In the genomic region with DNA sequence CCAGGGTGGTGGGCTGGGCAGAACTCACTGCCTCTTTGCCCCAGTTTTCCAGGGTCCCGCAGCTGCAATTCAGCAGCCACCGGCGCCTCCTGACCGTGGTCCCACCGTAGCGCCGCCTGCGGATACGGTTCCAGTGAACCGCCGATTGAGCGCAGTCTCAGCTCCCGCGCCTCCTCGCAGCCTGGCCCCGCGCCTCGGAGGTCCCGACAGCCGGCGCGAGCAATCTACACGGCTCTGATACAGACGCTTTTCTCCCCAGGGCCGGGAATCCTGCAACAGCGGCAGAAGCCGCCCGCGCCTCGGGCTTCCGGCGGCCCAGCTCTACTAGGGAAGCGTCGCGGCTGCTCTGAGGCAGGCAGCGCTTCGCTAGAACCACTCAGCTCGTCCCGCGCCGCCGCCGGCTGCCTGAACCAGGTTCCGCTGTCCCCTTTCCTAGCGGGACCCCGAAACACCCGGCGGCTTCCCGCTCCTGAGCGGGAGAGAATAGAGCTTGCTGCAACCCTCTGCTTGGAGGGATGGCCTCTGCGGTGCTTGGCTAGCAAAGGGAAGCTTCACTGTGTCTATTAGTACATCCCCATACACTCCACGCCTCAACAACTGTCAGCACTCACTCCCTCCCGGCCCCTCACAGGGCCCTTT, we compare ENCODE assay signal across 8 cellular contexts.
DNase-seq lines count a peak whose midpoint lies in the region; ATAC-seq lines count a peak whose summit lies in the region.

No MANE protein-coding gene starts in this region.

- peak; percentile 71 for DNase-seq in activated effector memory CD4-positive, alpha-beta T cell treated with anti-CD3 and anti-CD28 coated beads, Interleukin-2, amount 50 U/mL, for 16 hours
- DNase-seq in activated effector memory CD4-positive, alpha-beta T cell treated with Interleukin-2 at 50 U/mL for 16 hours: no peak
- DNase-seq in adipocyte (ENCODE audit: low read depth) (peak; percentile 62), iPS-NIHi11 (ENCODE audit: low spot score) (peak; percentile 52), DMS114 treated with DMSO at 0.1 percent for 48 hours (lab: John Stamatoyannopoulos, UW; ENCODE audit: unreplicated experiment) (no peak)
- peak; percentile 28 to 31 for DNase-seq in stimulated activated naive CD8-positive, alpha-beta T cell treated with anti-CD3 and anti-CD28 coated beads, Interleukin-15, amount 100 ng/mL, for 72 hours

- no peaks in the 10 kb centered on the region for H3K4me1 ChIP-seq in adipocyte (ENCODE audit: control insufficient read depth, insufficient read depth, low read length)

- H3K9ac ChIP-seq in adipocyte (ENCODE audit: low read length): no peak overlapping the region

- no peaks in the 10 kb centered on the region for H3K9me3 ChIP-seq in adipocyte (ENCODE audit: control insufficient read depth, low read length)

- peak overlapping the region; percentile 68 for H3K4me3 ChIP-seq in adipocyte (ENCODE audit: low read length)

- H3K27me3 ChIP-seq in adipocyte (replicated peaks; ENCODE audit: control insufficient read depth, insufficient read depth, low read length): peaks cover 62% of the 10 kb centered on the region

- H3K4me1 Mint-ChIP-seq in stimulated activated naive CD8-positive, alpha-beta T cell treated with anti-CD3 and anti-CD28 coated beads, Interleukin-15, amount 100 ng/mL, for 72 hours: peaks cover 28% of the 10 kb centered on the region

- peaks cover 80% of the 10 kb centered on the region for H3K27me3 Mint-ChIP-seq in stimulated activated naive CD8-positive, alpha-beta T cell treated with anti-CD3 and anti-CD28 coated beads, Interleukin-15, amount 100 ng/mL, for 72 hours

- H3K36me3 ChIP-seq in adipocyte (ENCODE audit: control insufficient read depth, insufficient read depth, low read length, severe bottlenecking): no peaks in the 10 kb centered on the region

- H3K27ac Mint-ChIP-seq in stimulated activated naive CD8-positive, alpha-beta T cell treated with anti-CD3 and anti-CD28 coated beads, Interleukin-15, amount 100 ng/mL, for 72 hours: no peak overlapping the region

- ATAC-seq in stimulated activated naive CD8-positive, alpha-beta T cell treated with anti-CD3 and anti-CD28 coated beads, Interleukin-15, amount 100 ng/mL, for 72 hours: peak; percentile 56
- ATAC-seq in HG02610 (IDR thresholded peaks at IDR 0.05; ENCODE audit: unreplicated experiment) (no peak), GM19351 (IDR thresholded peaks at IDR 0.05; ENCODE audit: unreplicated experiment) (no peak)

- H3K4me3 Mint-ChIP-seq in stimulated activated naive CD8-positive, alpha-beta T cell treated with anti-CD3 and anti-CD28 coated beads, Interleukin-15, amount 100 ng/mL, for 72 hours: peak overlapping the region; percentile 48 to 77

- no peaks in the 10 kb centered on the region for H3K9me3 Mint-ChIP-seq in stimulated activated naive CD8-positive, alpha-beta T cell treated with anti-CD3 and anti-CD28 coated beads, Interleukin-15, amount 100 ng/mL, for 72 hours

Comparison
In these comparisons a context has a peak if more than half of its experiments do, and no peak if none do; other contexts are left out.
1. DNase-seq: peak in activated effector memory CD4-positive, alpha-beta T cell treated with anti-CD3 and anti-CD28 coated beads, Interleukin-2, amount 50 U/mL, for 16 hours (single experiment), adipocyte (single experiment), iPS-NIHi11 (single experiment) and stimulated activated naive CD8-positive, alpha-beta T cell treated with anti-CD3 and anti-CD28 coated beads, Interleukin-15, amount 100 ng/mL, for 72 hours (2 of 2); none in activated effector memory CD4-positive, alpha-beta T cell treated with Interleukin-2 at 50 U/mL for 16 hours (single experiment) and DMS114 treated with DMSO at 0.1 percent for 48 hours (single experiment).